In genomic region chr5:169933624-169934023, GRCh38 we compare ENCODE assay signal across 17 cellular contexts. TPM values are rescaled to one million over a fixed set of nuclear protein-coding genes. Genes with fewer than 3 reads are reported as not detected.
"Had no signal": no experiment of that assay in that cellular context is flagged by ENCODE, and none has a peak within 500 bp of the region (broad histone marks: within the 10 kb centered on the region; RNA-seq: fewer than 3 reads in every experiment).

No MANE protein-coding gene starts in this region.

- H3K9me3 Mint-ChIP-seq: activated CD8-positive, alpha-beta T cell treated with anti-CD3 and anti-CD28 coated beads for 36 hours; activated T-cell treated with anti-CD3 and anti-CD28 coated beads, Interleukin-2, amount 50 U/mL, for 72 hours; dendritic cell treated with granulocyte-macrophage colony-stimulating factor and Interleukin-4, amounts not matched to agents 40 ng/mL and 50 ng/mL, for 4 days; neural progenitor cell; stimulated activated memory B cell treated with anti-CD40 and anti-IgM and Interleukin-4, amounts not matched to agents 10 μg/mL and 1 μg/mL and 100 μg/mL, for 72 hours; WTC11 had no signal

- H3K4me1 Mint-ChIP-seq: neural progenitor cell had no signal

- ATAC-seq: activated CD8-positive, alpha-beta T cell treated with anti-CD3 and anti-CD28 coated beads for 36 hours; activated T-cell treated with anti-CD3 and anti-CD28 coated beads, Interleukin-2, amount 50 U/mL, for 72 hours; gastroesophageal sphincter; heart right ventricle; left colon; pancreas; stimulated activated memory B cell treated with anti-CD40 and anti-IgM and Interleukin-4, amounts not matched to agents 10 μg/mL and 1 μg/mL and 100 μg/mL, for 72 hours; WTC11 had no signal

- H3K4me3 Mint-ChIP-seq: activated CD8-positive, alpha-beta T cell treated with anti-CD3 and anti-CD28 coated beads for 36 hours; activated T-cell treated with anti-CD3 and anti-CD28 coated beads, Interleukin-2, amount 50 U/mL, for 72 hours; dendritic cell treated with granulocyte-macrophage colony-stimulating factor and Interleukin-4, amounts not matched to agents 40 ng/mL and 50 ng/mL, for 4 days; neural progenitor cell; stimulated activated memory B cell treated with anti-CD40 and anti-IgM and Interleukin-4, amounts not matched to agents 10 μg/mL and 1 μg/mL and 100 μg/mL, for 72 hours; WTC11 had no signal

- DNase-seq: activated CD4-positive, alpha-beta T cell treated with anti-CD3 and anti-CD28 coated beads for 4 hours; activated CD8-positive, alpha-beta T cell treated with anti-CD3 and anti-CD28 coated beads for 36 hours; activated gamma-delta T cell; activated T-cell treated with anti-CD3 and anti-CD28 coated beads, Interleukin-2, amount 50 U/mL, for 72 hours; aorta; heart right ventricle; left colon; midbrain; pancreas; thyroid gland had no signal

- H3K27ac Mint-ChIP-seq: activated CD8-positive, alpha-beta T cell treated with anti-CD3 and anti-CD28 coated beads for 36 hours; activated T-cell treated with anti-CD3 and anti-CD28 coated beads, Interleukin-2, amount 50 U/mL, for 72 hours; dendritic cell treated with granulocyte-macrophage colony-stimulating factor and Interleukin-4, amounts not matched to agents 40 ng/mL and 50 ng/mL, for 4 days; neural progenitor cell; stimulated activated memory B cell treated with anti-CD40 and anti-IgM and Interleukin-4, amounts not matched to agents 10 μg/mL and 1 μg/mL and 100 μg/mL, for 72 hours; WTC11 had no signal

- H3K36me3 Mint-ChIP-seq: neural progenitor cell, WTC11 had no signal

- H3K27ac ChIP-seq: epithelial cell of prostate, gastroesophageal sphincter, heart right ventricle, neural progenitor cell, pancreas, thyroid gland had no signal

- H3K27me3 Mint-ChIP-seq: activated CD8-positive, alpha-beta T cell treated with anti-CD3 and anti-CD28 coated beads for 36 hours; dendritic cell treated with granulocyte-macrophage colony-stimulating factor and Interleukin-4, amounts not matched to agents 40 ng/mL and 50 ng/mL, for 4 days; stimulated activated memory B cell treated with anti-CD40 and anti-IgM and Interleukin-4, amounts not matched to agents 10 μg/mL and 1 μg/mL and 100 μg/mL, for 72 hours had no signal

RNA-seq across cellular contexts. Expression of gene INSYN2B, which starts 46.7 kb away (rescaled TPM):
- total RNA-seq: activated CD8-positive, alpha-beta T cell treated with anti-CD3 and anti-CD28 coated beads for 36 hours; activated T-cell treated with anti-CD3 and anti-CD28 coated beads, Interleukin-2, amount 50 U/mL, for 72 hours; gastroesophageal sphincter; pancreas; T-helper 1 cell treated with Interleukin-12 subunit alpha and Interleukin-12 subunit beta and Interleukin-4 antibody, amounts not matched to agents 30 ng/mL and 1 ng/mL, for 36 hours; thyroid gland; WTC11 had no signal
